In genomic region chr7:33728779-33729646, GRCh38 we compare ENCODE assay signal across 21 cellular contexts.
"Had no signal": no experiment of that assay in that cellular context is flagged by ENCODE, and none has a peak within 500 bp of the region (broad histone marks: within the 10 kb centered on the region; RNA-seq: fewer than 3 reads in every experiment).

No MANE protein-coding gene starts in this region.

- H3K4me2 ChIP-seq: SK-N-SH had no signal

- H3K4me3 Mint-ChIP-seq: activated CD4-positive, alpha-beta memory T cell treated with anti-CD3 and anti-CD28 coated beads for 36 hours; activated CD4-positive, alpha-beta T cell treated with anti-CD3 and anti-CD28 coated beads, Interleukin-2, amount 10 ng/mL, durations not matched to agents 7 days and 5 days; activated naive CD4-positive, alpha-beta T cell treated with anti-CD3 and anti-CD28 coated beads for 36 hours; activated naive CD8-positive, alpha-beta T cell treated with anti-CD3 and anti-CD28 coated beads for 36 hours; activated T-cell treated with anti-CD3 and anti-CD28 coated beads, Interleukin-2, amount 50 U/mL, for 4 hours had no signal

- H3K9me3 ChIP-seq: SK-N-SH had no signal

- H3K4me3 ChIP-seq: K562 had no signal

- H3K4me1 Mint-ChIP-seq: activated CD4-positive, alpha-beta T cell treated with anti-CD3 and anti-CD28 coated beads, Interleukin-2, amount 10 ng/mL, durations not matched to agents 7 days and 5 days; activated naive CD8-positive, alpha-beta T cell treated with anti-CD3 and anti-CD28 coated beads for 36 hours had no signal

- H3K27me3 Mint-ChIP-seq: activated CD4-positive, alpha-beta memory T cell treated with anti-CD3 and anti-CD28 coated beads for 36 hours; activated CD4-positive, alpha-beta T cell treated with anti-CD3 and anti-CD28 coated beads, Interleukin-2, amount 10 ng/mL, durations not matched to agents 7 days and 5 days; activated naive CD8-positive, alpha-beta T cell treated with anti-CD3 and anti-CD28 coated beads for 36 hours had no signal

- H3K27ac Mint-ChIP-seq: activated CD4-positive, alpha-beta memory T cell treated with anti-CD3 and anti-CD28 coated beads for 36 hours; activated CD4-positive, alpha-beta T cell treated with anti-CD3 and anti-CD28 coated beads, Interleukin-2, amount 10 ng/mL, durations not matched to agents 7 days and 5 days; activated naive CD4-positive, alpha-beta T cell treated with anti-CD3 and anti-CD28 coated beads for 36 hours; activated naive CD8-positive, alpha-beta T cell treated with anti-CD3 and anti-CD28 coated beads for 36 hours had no signal

- H3K27ac ChIP-seq: VCaP had no signal

- DNase-seq: activated CD4-positive, alpha-beta memory T cell treated with anti-CD3 and anti-CD28 coated beads for 36 hours; activated CD4-positive, alpha-beta T cell treated with anti-CD3 and anti-CD28 coated beads, Interleukin-2, amount 10 ng/mL, durations not matched to agents 7 days and 5 days; activated CD4-positive, CD25-positive, alpha-beta regulatory T cell; activated CD8-positive, alpha-beta memory T cell treated with anti-CD3 and anti-CD28 coated beads for 24 hours; activated gamma-delta T cell; activated naive CD4-positive, alpha-beta T cell treated with anti-CD3 and anti-CD28 coated beads for 36 hours; activated naive CD8-positive, alpha-beta T cell treated with anti-CD3 and anti-CD28 coated beads for 36 hours; activated T-cell treated with anti-CD3 and anti-CD28 coated beads, Interleukin-2, amount 50 U/mL, for 4 hours; MM.1S; NCI-H1105; NCI-H1436; NCI-H1694 treated with DMSO at 0.1 percent for 48 hours; NCI-H2029 treated with DMSO at 0.1 percent for 48 hours; NCI-H345; NCI-H510A; NCI-H526 treated with DMSO at 0.1 percent for 48 hours; NCI-H82; SK-N-SH; T-helper 1 cell had no signal

- H3K9ac ChIP-seq: SK-N-SH had no signal

- H3K9me3 Mint-ChIP-seq: activated CD4-positive, alpha-beta memory T cell treated with anti-CD3 and anti-CD28 coated beads for 36 hours; activated CD4-positive, alpha-beta T cell treated with anti-CD3 and anti-CD28 coated beads, Interleukin-2, amount 10 ng/mL, durations not matched to agents 7 days and 5 days; activated naive CD4-positive, alpha-beta T cell treated with anti-CD3 and anti-CD28 coated beads for 36 hours had no signal
